8 cellular contexts compared by ENCODE assay signal in genomic region chr10:95655571-95656290, GRCh38. TPM values are rescaled to one million over a fixed set of nuclear protein-coding genes. Genes with fewer than 3 reads are reported as not detected.
DNase-seq lines count a peak whose midpoint lies in the region; ATAC-seq, FAIRE-seq and TF ChIP-seq lines count a peak whose summit lies in the region.

No MANE protein-coding gene starts in this region.

- peaks cover 2 to 3% of the 10 kb centered on the region in 2 experiments; a peak in 2 of 4 replicates for H3K9me3 ChIP-seq in H1 (ENCODE audit: insufficient read depth in 2 of 2, low read depth in 1 of 2, low read length in 1 of 2)
- no peaks in the 10 kb centered on the region for H3K9me3 ChIP-seq in mucosa of rectum (ENCODE audit: control insufficient read depth in 2 of 2, low read length in 2 of 2)
- no peaks in the 10 kb centered on the region for H3K9me3 ChIP-seq in thyroid gland

- H2BK12ac ChIP-seq in H1 (ENCODE audit: low read depth, low read length), result no peak overlapping the region

- no peak overlapping the region for H2BK15ac ChIP-seq in H1 (ENCODE audit: low read length)

- no peak for FAIRE-seq in H1 (lab: Jason Lieb, UNC)

- ATAC-seq in GM18508 (IDR thresholded peaks at IDR 0.05; ENCODE audit: insufficient read depth, unreplicated experiment), result peak; percentile 2
- ATAC-seq in HG03097 (IDR thresholded peaks at IDR 0.05; ENCODE audit: low FRiP score, unreplicated experiment), result peak; percentile 15
- peak in 3 of 4 experiments; percentile 1 to 5 (median 2) for ATAC-seq in T-cell (replicated peaks in 1 of 4)

- H3K4me3 ChIP-seq in AG04449 (ENCODE audit: low read depth, low read length) (peak overlapping the region; percentile 82), H1 (ENCODE audit: extremely low read depth in 1 of 4, insufficient read depth in 2 of 4, low read depth in 3 of 4, low read length in 4 of 4) (peak overlapping the region; percentile 78 to 92 (median 87)), mucosa of rectum (ENCODE audit: low read length in 2 of 2) (peak overlapping the region; percentile 90), thyroid gland (replicated peaks in 1 of 3) (peak overlapping the region; percentile 3 to 81 (median 77))

- H3K36me3 Mint-ChIP-seq in T-cell, result peaks cover 29% of the 10 kb centered on the region

- no peak overlapping the region for H3K27ac ChIP-seq in H1 (ENCODE audit: low read depth, low read length)
- H3K27ac ChIP-seq in mucosa of rectum (ENCODE audit: low read depth in 2 of 2, low read length in 2 of 2), result peak overlapping the region; percentile 16 to 69
- H3K27ac ChIP-seq in thyroid gland, result peak overlapping the region in 2 of 3 donors; percentile 52 to 59

- no peak for TF ChIP-seq EP300 in H1 (IDR thresholded peaks at IDR 0.05; ENCODE audit: borderline replicate concordance in 1 of 2, low read depth in 2 of 2, low read length in 2 of 2)

- peak overlapping the region; percentile 97 to 99 (median 99) for H3K4me3 Mint-ChIP-seq in T-cell

- no peak overlapping the region for H2BK120ac ChIP-seq in H1 (replicated peaks; ENCODE audit: low read depth, low read length)

- H4K91ac ChIP-seq in H1 (replicated peaks; ENCODE audit: insufficient read length, low read length), result no peak overlapping the region

- no peak for TF ChIP-seq RAD21 in H1 (IDR thresholded peaks at IDR 0.05 in 1 of 2, conservative IDR thresholded peaks at IDR 0.05 in 1 of 2; ENCODE audit: low read depth in 2 of 2, low read length in 2 of 2)

- no peak overlapping the region for H2AK5ac ChIP-seq in H1 (ENCODE audit: low read depth, low read length)

- H3K79me2 ChIP-seq in H1 (ENCODE audit: control insufficient read depth in 1 of 2, insufficient read depth in 2 of 2, low read length in 2 of 2), result peaks cover 0 to 29% of the 10 kb centered on the region in 2 experiments; a peak in 2 of 4 replicates

- no peak overlapping the region for H2BK20ac ChIP-seq in H1 (ENCODE audit: low read length)

- peak overlapping the region; percentile 1 to 54 for H3K27ac Mint-ChIP-seq in T-cell

- no peak overlapping the region for H3K4ac ChIP-seq in H1 (replicated peaks; ENCODE audit: insufficient read length, low read depth, low read length)

- H3K18ac ChIP-seq in H1 (ENCODE audit: extremely low read depth, low read length), result peak overlapping the region; percentile 28; the same call in 1 of the 2 replicates

- no peak overlapping the region for H2BK5ac ChIP-seq in H1 (ENCODE audit: low read depth, low read length)

- H3K79me1 ChIP-seq in H1 (ENCODE audit: low read depth, low read length), result peaks cover 2% of the 10 kb centered on the region; the same call in 1 of the 2 replicates

- H4K20me1 ChIP-seq in H1 (replicated peaks in 1 of 2; ENCODE audit: control insufficient read depth in 1 of 2, insufficient read depth in 2 of 2, low read length in 2 of 2), result no peaks in the 10 kb centered on the region

- H3K56ac ChIP-seq in H1 (replicated peaks; ENCODE audit: insufficient read length, low read depth, low read length), result no peak overlapping the region

- DNase-seq in AG04449 (ENCODE audit: low read depth, low spot score) (no peak), T-cell (peak in 9 of 34 experiments; percentile 1 to 17 (median 3)), H1 (ENCODE audit: low read depth in 1 of 2, low spot score in 2 of 2) (no peak), thyroid gland (no peak), SKM-1 (lab: John Stamatoyannopoulos, UW; ENCODE audit: unreplicated experiment) (no peak)

- no peaks in the 10 kb centered on the region for H3K27me3 Mint-ChIP-seq in T-cell

- H4K5ac ChIP-seq in H1 (ENCODE audit: insufficient read length, low read depth, low read length), result no peak overlapping the region

- H3K4me1 ChIP-seq in H1 (replicated peaks in 1 of 4; ENCODE audit: control insufficient read depth in 3 of 4, insufficient read depth in 4 of 4, low read length in 3 of 4) (peaks cover 0 to 5% (median 0%) of the 10 kb centered on the region in 4 experiments; a peak in 1 of 7 replicates), mucosa of rectum (ENCODE audit: control insufficient read depth in 2 of 2, insufficient read depth in 2 of 2, low read length in 2 of 2) (peaks cover 8 to 11% of the 10 kb centered on the region in 2 donors), thyroid gland (peaks cover 21 to 25% of the 10 kb centered on the region in 2 donors)

- intact Hi-C loops in thyroid gland (cut with DNase I), result no loop called here

- H3K14ac ChIP-seq in H1 (ENCODE audit: insufficient read length), result no peak overlapping the region

- no peaks in the 10 kb centered on the region for H3K27me3 ChIP-seq in H1 (replicated peaks in 1 of 4; ENCODE audit: control insufficient read depth in 3 of 4, extremely low read depth in 1 of 4, insufficient read depth in 3 of 4, low read length in 3 of 4)
- no peaks in the 10 kb centered on the region for H3K27me3 ChIP-seq in mucosa of rectum (ENCODE audit: control insufficient read depth in 2 of 2, insufficient read depth in 2 of 2, low read length in 2 of 2)
- H3K27me3 ChIP-seq in thyroid gland, result no peaks in the 10 kb centered on the region

- no peak overlapping the region for H3K23ac ChIP-seq in H1 (ENCODE audit: insufficient read length)

- H2AFZ ChIP-seq in H1 (ENCODE audit: low read length), result peak overlapping the region; percentile 59; the same call in 1 of the 2 replicates

- TF ChIP-seq POLR2A in H1 (IDR thresholded peaks at IDR 0.05; ENCODE audit: control extremely low read depth in 1 of 2, low read depth in 2 of 2, low read length in 2 of 2) (0 out of 3 replicates have a peak, but pooled peaks of 1 of the 2 experiments have one; percentile 7), thyroid gland (IDR thresholded peaks at IDR 0.05) (no peak)

- H3K23me2 ChIP-seq in H1 (ENCODE audit: low read depth, low read length), result peaks cover 7% of the 10 kb centered on the region

- TF ChIP-seq CTCF in AG04449 (IDR thresholded peaks at IDR 0.05; ENCODE audit: insufficient read depth, low read length, missing control alignments) (no peak), H1 (IDR thresholded peaks at IDR 0.05; ENCODE audit: control extremely low read depth in 1 of 3, insufficient read depth in 1 of 3, low read depth in 1 of 3, low read length in 3 of 3) (no peak), thyroid gland (IDR thresholded peaks at IDR 0.05) (no peak)

- POLR2A ChIA-PET in AG04449 (lab: Yijun Ruan, JAX), result no interaction called here
- POLR2A ChIA-PET in T-cell (lab: Charles Lee), result no interaction called here
- POLR2A ChIA-PET in H1 (lab: Charles Lee; ENCODE audit: partially characterized antibody), result interaction anchor here (0.7 to 2.7 kb wide), 4 partner anchors 9 to 22 kb away, joined by 3 to 8 read pairs (median 4); no protein-coding TSS in a partner anchor

- peak overlapping the region; percentile 72 to 83 (median 76) for H3K9ac ChIP-seq in H1 (replicated peaks in 1 of 4; ENCODE audit: extremely low read depth in 1 of 4, low read depth in 3 of 4, low read length in 3 of 4)
- peak overlapping the region; percentile 82 to 88 for H3K9ac ChIP-seq in mucosa of rectum (ENCODE audit: low read depth in 1 of 2, low read length in 2 of 2)

- H3K9me3 Mint-ChIP-seq in T-cell, result peaks cover 5 to 9% (median 7%) of the 10 kb centered on the region in 3 donors

- CTCF ChIA-PET in AG04449 (lab: Yijun Ruan, JAX), result interaction anchor here (1.4 to 2.3 kb wide), 2 partner anchors 38 to 209 kb away, joined by 3 to 9 read pairs; partner anchors contain the start of gene TCTN3
- CTCF ChIA-PET in T-cell (lab: Charles Lee), result interaction anchor here in 1 of 2 donors (1.3 to 4.8 kb wide), 3 partner anchors 9 to 38 kb away, joined by 3 to 35 read pairs (median 5); partner anchors contain the start of gene TCTN3
- CTCF ChIA-PET in H1 (lab: Charles Lee; ENCODE audit: partially characterized antibody), result interaction anchor here (0.7 to 2.0 kb wide), 3 partner anchors 38 to 852 kb away, joined by 3 to 5 read pairs (median 3); partner anchors contain the start of gene TCTN3

- WGBS in H1 (ENCODE audit: extremely low coverage in 1 of 2, insufficient coverage in 1 of 2, insufficient read length in 1 of 2, insufficient replicate concordance in 2 of 2, low coverage in 1 of 2, low lambda C conversion rate in 2 of 2, missing lambda C conversion rate in 1 of 2), 2 experiments, result 14% methylated on average over 22 of the region's 23 CpGs; no CpG with 5 or more reads in 1 of the 2 experiments
- WGBS in thyroid gland, 2 donors, result 7% methylated on average over 22 to 23 of the region's 23 CpGs

- peak overlapping the region; percentile 94 for H4K8ac ChIP-seq in H1 (ENCODE audit: extremely low read depth, insufficient read depth, low read length)

- H3K36me3 ChIP-seq in H1 (ENCODE audit: control insufficient read depth in 2 of 4, insufficient read depth in 4 of 4, low read length in 3 of 4) (peaks cover 3 to 18% (median 8%) of the 10 kb centered on the region in 4 experiments; a peak in 5 of 8 replicates), mucosa of rectum (ENCODE audit: control insufficient read depth in 2 of 2, insufficient read depth in 2 of 2, low read length in 2 of 2) (peaks cover 15 to 19% of the 10 kb centered on the region in 2 donors), thyroid gland (peaks cover 12 to 15% of the 10 kb centered on the region in 2 donors)

- peaks cover 29 to 30% (median 29%) of the 10 kb centered on the region in 3 donors for H3K4me1 Mint-ChIP-seq in T-cell

- peak overlapping the region; percentile 74 to 92 for H3K4me2 ChIP-seq in H1 (ENCODE audit: insufficient read depth in 1 of 2, low read depth in 2 of 2, low read length in 2 of 2)

RNA-seq across cellular contexts. Expression of gene ALDH18A1, which starts 0.8 kb away (rescaled TPM):
- total RNA-seq in T-cell (10 to 100 TPM; 24.7 to 32.7 (median 28.4) TPM), thyroid gland (100 to 1,000 TPM in 2 of 4 donors, 10 to 100 TPM in 2; 66.6 to 134 (median 96.5) TPM)
- total RNA-seq in H1 (2021; fragmentation: NEBNext Ultra II Directional; extraction: Animal tissue kit (Norgen Biotek cat#: 25700)), result 122 and 128 TPM in 2 replicates
- 59.6 and 61.9 TPM in 2 replicates for polyA plus RNA-seq in H1 (2011; rRNA removed)
- 65.0 TPM for polyA plus RNA-seq in H1 (2011; cell fraction: cytosol; rRNA removed)
- polyA plus RNA-seq in H1 (2011; cell fraction: nucleus; rRNA removed), result 286 TPM
- 79.1 to 85.2 TPM (median 82.6 TPM) in 4 replicates for polyA plus RNA-seq in H1 (2012, experiment 1 of 2)
- polyA plus RNA-seq in H1 (2012, experiment 2 of 2), result 60.5 TPM
- 110 TPM for polyA plus RNA-seq in H1 (2013, experiment 1 of 2)
- polyA plus RNA-seq in H1 (2013, experiment 2 of 2), result 106 TPM
- 172 and 182 TPM in 2 replicates for polyA minus RNA-seq in H1 (2011; rRNA and poly(A)+ RNA removed)
- polyA minus RNA-seq in H1 (2011; cell fraction: cytosol; rRNA and poly(A)+ RNA removed), result 50.1 TPM
- 84.4 TPM for polyA minus RNA-seq in H1 (2011; cell fraction: nucleus; rRNA and poly(A)+ RNA removed)

RNA-seq across cellular contexts. Expression of gene TCTN3, which starts 38.0 kb away (rescaled TPM):
- total RNA-seq in T-cell, result 10 to 100 TPM; 16.2 to 20.2 (median 18.8) TPM
- 31.9 and 34.7 TPM in 2 replicates for total RNA-seq in H1 (2021; fragmentation: NEBNext Ultra II Directional; extraction: Animal tissue kit (Norgen Biotek cat#: 25700))
- 39.8 and 49.2 TPM in 2 replicates for polyA plus RNA-seq in H1 (2011; rRNA removed)
- 26.2 TPM for polyA plus RNA-seq in H1 (2011; cell fraction: cytosol; rRNA removed)
- 47.1 TPM for polyA plus RNA-seq in H1 (2011; cell fraction: nucleus; rRNA removed)
- polyA plus RNA-seq in H1 (2012, experiment 1 of 2), result 29.5 to 32.9 TPM (median 30.6 TPM) in 4 replicates
- 23.6 TPM for polyA plus RNA-seq in H1 (2012, experiment 2 of 2)
- polyA plus RNA-seq in H1 (2013, experiment 1 of 2), result 40.7 TPM
- polyA plus RNA-seq in H1 (2013, experiment 2 of 2), result 47.1 TPM
- polyA minus RNA-seq in H1 (2011; rRNA and poly(A)+ RNA removed), result 48.0 and 52.6 TPM in 2 replicates
- polyA minus RNA-seq in H1 (2011; cell fraction: cytosol; rRNA and poly(A)+ RNA removed), result 28.0 TPM
- 44.7 TPM for polyA minus RNA-seq in H1 (2011; cell fraction: nucleus; rRNA and poly(A)+ RNA removed)
- total RNA-seq in thyroid gland, result 10 to 100 TPM; 37.5 to 62.1 (median 51.8) TPM
